Comparison of ENCODE assay signal across 29 cellular contexts in the genomic region with DNA sequence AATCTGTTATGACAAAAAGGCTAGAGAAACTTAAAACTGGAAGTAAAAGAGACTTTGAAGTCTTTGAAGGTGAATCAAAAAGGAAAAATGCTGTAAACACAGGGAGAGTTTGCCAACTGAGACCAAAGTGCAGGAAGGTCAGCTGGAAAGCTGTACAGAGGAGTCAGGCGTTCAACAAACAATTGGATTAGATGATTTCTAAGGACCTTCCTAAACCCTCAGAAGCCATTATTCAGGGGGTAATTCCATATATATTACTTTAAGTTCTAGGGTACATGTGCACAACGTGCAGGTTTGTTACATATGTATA.
DNase-seq lines count a peak whose midpoint lies in the region; ATAC-seq and TF ChIP-seq lines count a peak whose summit lies in the region.
"Had no signal": no experiment of that assay in that cellular context is flagged by ENCODE, and none has a peak within 500 bp of the region (broad histone marks: within the 10 kb centered on the region; RNA-seq: fewer than 3 reads in every experiment).

No MANE protein-coding gene starts in this region.

- TF ChIP-seq RAD21 in liver (IDR thresholded peaks at IDR 0.05) = peak; percentile 27 to 42

- no peak for DNase-seq in heart left ventricle
- DNase-seq in left cardiac atrium = no peak
- peak; percentile 55 for DNase-seq in epithelial cell of proximal tubule (ENCODE audit: low read depth)
- DNase-seq in GM10248 (ENCODE audit: extremely low spot score) = no peak
- DNase-seq in NCI-H524 (lab: John Stamatoyannopoulos, UW) = no peak
- DNase-seq: activated CD4-positive, alpha-beta T cell treated with anti-CD3 and anti-CD28 coated beads, Interleukin-2, amount 10 ng/mL, durations not matched to agents 24 days and 14 days; activated CD8-positive, alpha-beta memory T cell treated with anti-CD3 and anti-CD28 coated beads for 24 hours; DND-41; effector memory CD8-positive, alpha-beta T cell; GF-D8; immature natural killer cell; left ventricle myocardium superior; midbrain; naive B cell; NCI-H1436 treated with DMSO at 0.1 percent for 48 hours; NCI-H2081 treated with DMSO at 0.1 percent for 48 hours; NCI-H774; stimulated activated CD4-positive, alpha-beta T cell treated with anti-CD3 and anti-CD28 coated beads, Interleukin-12 subunit alpha, Interleukin-12 subunit beta, amount 100 ng/mL, for 4 hours; stimulated activated CD4-positive, alpha-beta T cell treated with anti-CD3 and anti-CD28 coated beads, Interleukin-2, amount 100 ng/mL, for 48 hours; SW 1271; T-helper 9 cell; tibial artery had no signal

- intact Hi-C loops in heart left ventricle (cut with DNase I) (loop anchor here in 1 of 10 donors (5.0 kb wide), 1 partner anchor 51 kb away; no protein-coding TSS in a partner anchor), left cardiac atrium (cut with DNase I) (no loop called here)

- H3K9ac ChIP-seq in liver (ENCODE audit: low read depth in 1 of 2, low read length in 2 of 2) = peak overlapping the region in 1 of 2 donors; percentile 11

- H3K9me3 ChIP-seq in heart left ventricle (no peaks in the 10 kb centered on the region), liver (ENCODE audit: control insufficient read depth in 4 of 4, low read length in 3 of 4) (no peaks in the 10 kb centered on the region)
- H3K9me3 ChIP-seq: breast epithelium, tibial artery had no signal

- no peak for TF ChIP-seq CTCF in heart left ventricle (IDR thresholded peaks at IDR 0.05)
- TF ChIP-seq CTCF in epithelial cell of proximal tubule (conservative IDR thresholded peaks at IDR 0.05; ENCODE audit: low read depth, low read length) = no peak
- TF ChIP-seq CTCF in liver (IDR thresholded peaks at IDR 0.05; ENCODE audit: low read depth, low read length, missing input control) = no peak
- TF ChIP-seq CTCF in GM10248 (IDR thresholded peaks at IDR 0.05; ENCODE audit: control extremely low read depth, extremely low read depth, low read depth, missing control alignments) = no peak

- H3K4me3 ChIP-seq in heart left ventricle (no peak overlapping the region), epithelial cell of proximal tubule (ENCODE audit: low read depth, low read length) (no peak overlapping the region), liver (ENCODE audit: low read depth in 1 of 3, low read length in 3 of 3) (no peak overlapping the region)
- H3K4me3 ChIP-seq: breast epithelium, tibial artery had no signal

- H3K36me3 ChIP-seq in heart left ventricle (no peaks in the 10 kb centered on the region), liver (ENCODE audit: control insufficient read depth in 4 of 4, insufficient read depth in 3 of 4, low read depth in 1 of 4, low read length in 3 of 4) (no peaks in the 10 kb centered on the region)
- H3K36me3 ChIP-seq: breast epithelium, tibial artery had no signal

- CTCF ChIA-PET in GM10248 (lab: Yijun Ruan, JAX) = no interaction called here

- H3K27me3 ChIP-seq in heart left ventricle = no peaks in the 10 kb centered on the region
- no peaks in the 10 kb centered on the region for H3K27me3 ChIP-seq in liver (ENCODE audit: control insufficient read depth in 4 of 4, insufficient read depth in 4 of 4, low read length in 3 of 4)
- H3K27me3 ChIP-seq: breast epithelium, tibial artery had no signal

- TF ChIP-seq POLR2A in heart left ventricle (IDR thresholded peaks at IDR 0.05) = no peak

- POLR2A ChIA-PET in GM10248 (lab: Yijun Ruan, JAX) = no interaction called here

- H3K27ac ChIP-seq in heart left ventricle = peak overlapping the region in 7 of 12 donors; percentile 12 to 69 (median 57)
- H3K27ac ChIP-seq in liver (ENCODE audit: low read depth in 1 of 2, low read length in 2 of 2) = peak overlapping the region; percentile 55 to 66
- H3K27ac ChIP-seq: 22Rv1, breast epithelium, tibial artery had no signal

- H3K4me1 ChIP-seq in heart left ventricle (peaks cover 0 to 23% (median 10%) of the 10 kb centered on the region in 12 donors), liver (ENCODE audit: control insufficient read depth in 4 of 4, insufficient read depth in 4 of 4, low read length in 3 of 4) (peaks cover 0 to 4% (median 0%) of the 10 kb centered on the region in 4 donors)
- H3K4me1 ChIP-seq: breast epithelium had no signal

- no peak for ATAC-seq in heart left ventricle
- no peak for ATAC-seq in left cardiac atrium
- no peak for ATAC-seq in GM21367 (IDR thresholded peaks at IDR 0.05; ENCODE audit: unreplicated experiment)
- no peak for ATAC-seq in GM21529 (IDR thresholded peaks at IDR 0.05; ENCODE audit: unreplicated experiment)
- ATAC-seq: activated naive CD4-positive, alpha-beta T cell treated with anti-CD3 and anti-CD28 coated beads, Interleukin-2, amount 50 U/mL, for 72 hours; effector memory CD8-positive, alpha-beta T cell; esophagus mucosa had no signal

- WGBS in heart left ventricle, 4 donors = 63 to 81% (median 77%) methylated on average over 2 of the region's 2 CpGs
- WGBS in liver = 57% methylated on average over 2 of the region's 2 CpGs

TF ChIP-seq in liver, 16 proteins besides CTCF, POLR2A, EP300 and RAD21:
- TF ChIP-seq YY1 (IDR thresholded peaks at IDR 0.05) = no peak
- TF ChIP-seq EGR1 (IDR thresholded peaks at IDR 0.05; ENCODE audit: low read depth in 2 of 2) = peak in 1 of 2 donors; percentile 14
- peak; percentile 65 for TF ChIP-seq SP1 (IDR thresholded peaks at IDR 0.05)
- TF ChIP-seq, protein P1, sequence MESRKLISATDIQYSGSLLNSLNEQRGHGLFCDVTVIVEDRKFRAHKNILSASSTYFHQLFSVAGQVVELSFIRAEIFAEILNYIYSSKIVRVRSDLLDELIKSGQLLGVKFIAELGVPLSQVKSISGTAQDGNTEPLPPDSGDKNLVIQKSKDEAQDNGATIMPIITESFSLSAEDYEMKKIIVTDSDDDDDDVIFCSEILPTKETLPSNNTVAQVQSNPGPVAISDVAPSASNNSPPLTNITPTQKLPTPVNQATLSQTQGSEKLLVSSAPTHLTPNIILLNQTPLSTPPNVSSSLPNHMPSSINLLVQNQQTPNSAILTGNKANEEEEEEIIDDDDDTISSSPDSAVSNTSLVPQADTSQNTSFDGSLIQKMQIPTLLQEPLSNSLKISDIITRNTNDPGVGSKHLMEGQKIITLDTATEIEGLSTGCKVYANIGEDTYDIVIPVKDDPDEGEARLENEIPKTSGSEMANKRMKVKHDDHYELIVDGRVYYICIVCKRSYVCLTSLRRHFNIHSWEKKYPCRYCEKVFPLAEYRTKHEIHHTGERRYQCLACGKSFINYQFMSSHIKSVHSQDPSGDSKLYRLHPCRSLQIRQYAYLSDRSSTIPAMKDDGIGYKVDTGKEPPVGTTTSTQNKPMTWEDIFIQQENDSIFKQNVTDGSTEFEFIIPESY (IDR thresholded peaks at IDR 0.05) = no peak
- TF ChIP-seq HNF4A (conservative IDR thresholded peaks at IDR 0.05) = peak; percentile 75 to 76
- peak in 1 of 2 donors; percentile 25 for TF ChIP-seq JUND (IDR thresholded peaks at IDR 0.05)
- TF ChIP-seq RXRA (IDR thresholded peaks at IDR 0.05) = peak; percentile 74 to 83
TF ChIP-seq in liver: peak in this region for 5.
